Comparison of ENCODE assay signal across 14 cellular contexts in genomic region chr2:100702444-100703134, GRCh38.
DNase-seq lines count a peak whose midpoint lies in the region; ATAC-seq and TF ChIP-seq lines count a peak whose summit lies in the region.
"Had no signal": no experiment of that assay in that cellular context is flagged by ENCODE, and none has a peak within 500 bp of the region (broad histone marks: within the 10 kb centered on the region; RNA-seq: fewer than 3 reads in every experiment).

No MANE protein-coding gene starts in this region.

- CTCF ChIA-PET in HEK293 (lab: Yijun Ruan, JAX): no interaction called here

- ATAC-seq in GM23338 (peak; percentile 67), HG03139 (IDR thresholded peaks at IDR 0.05; ENCODE audit: unreplicated experiment) (no peak)
- ATAC-seq: A549 had no signal

- no peaks in the 10 kb centered on the region for H4K20me1 ChIP-seq in GM23338 (replicated peaks; ENCODE audit: insufficient read depth)
- H4K20me1 ChIP-seq in Karpas-422 (ENCODE audit: insufficient read depth, low read depth, low read length): no peaks in the 10 kb centered on the region

- no peak overlapping the region for H2AK5ac ChIP-seq in mesendoderm (ENCODE audit: low read length)

- no peaks in the 10 kb centered on the region for H3K79me1 ChIP-seq in mesendoderm (ENCODE audit: low read length)

- H3K4me1 ChIP-seq in GM23338 (ENCODE audit: insufficient read depth) (no peaks in the 10 kb centered on the region), HEK293 (ENCODE audit: control insufficient read depth, insufficient read depth, low read length) (no peaks in the 10 kb centered on the region), endodermal cell (ENCODE audit: control insufficient read depth, insufficient read depth, low read length) (no peaks in the 10 kb centered on the region), mesendoderm (ENCODE audit: control insufficient read depth, low read depth, low read length) (no peaks in the 10 kb centered on the region), Karpas-422 (ENCODE audit: low read length) (no peaks in the 10 kb centered on the region)
- H3K4me1 ChIP-seq: A549, BE2C had no signal

- no peak overlapping the region for H3K27ac Mint-ChIP-seq in GM23338
- no peak overlapping the region for H3K27ac Mint-ChIP-seq in endodermal cell
- H3K27ac Mint-ChIP-seq: CD4-positive, alpha-beta memory T cell had no signal

- peak; percentile 6 for DNase-seq in GM23338 (ENCODE audit: low spot score)
- DNase-seq in endodermal cell: peak; percentile 47
- peak; percentile 13 for DNase-seq in mesendoderm
- DNase-seq in Karpas-422: no peak
- DNase-seq in islet precursor cell: no peak
- DNase-seq: BE2C; CD4-positive, alpha-beta memory T cell; DMS153; DMS79 treated with DMSO at 0.1 percent for 48 hours; H7 had no signal

- H3K18ac ChIP-seq in mesendoderm (ENCODE audit: low read length): no peak overlapping the region

- H2BK5ac ChIP-seq in mesendoderm (ENCODE audit: low read length): no peak overlapping the region

- no peak overlapping the region for H3K4ac ChIP-seq in mesendoderm (ENCODE audit: low read depth, low read length)

- H4K8ac ChIP-seq in mesendoderm (ENCODE audit: low read depth, low read length): no peak overlapping the region

- no peak overlapping the region for H2BK15ac ChIP-seq in mesendoderm (replicated peaks; ENCODE audit: low read depth)

- H3K4me1 Mint-ChIP-seq in GM23338 (peaks cover 17% of the 10 kb centered on the region), endodermal cell (no peaks in the 10 kb centered on the region)

- H3K4me3 ChIP-seq in GM23338 (no peak overlapping the region), HEK293 (ENCODE audit: low read depth, low read length) (no peak overlapping the region), endodermal cell (ENCODE audit: low read length) (no peak overlapping the region), mesendoderm (ENCODE audit: low read length) (no peak overlapping the region), Karpas-422 (ENCODE audit: low read length) (no peak overlapping the region)
- H3K4me3 ChIP-seq: A549 had no signal

- no peak overlapping the region for H3K27ac ChIP-seq in GM23338 (ENCODE audit: low read depth)
- no peak overlapping the region for H3K27ac ChIP-seq in HEK293 (ENCODE audit: extremely low read depth, low read depth, low read length)
- no peak overlapping the region for H3K27ac ChIP-seq in endodermal cell (ENCODE audit: low read depth, low read length)
- H3K27ac ChIP-seq in mesendoderm (ENCODE audit: low read depth, low read length): no peak overlapping the region
- no peak overlapping the region for H3K27ac ChIP-seq in Karpas-422 (ENCODE audit: low read length)
- H3K27ac ChIP-seq: A549, C4-2B had no signal

- POLR2A ChIA-PET in HEK293 (lab: Yijun Ruan, JAX): no interaction called here

- TF ChIP-seq CTCF in GM23338 (conservative IDR thresholded peaks at IDR 0.05; ENCODE audit: low read depth in 2 of 2) (no peak), HEK293 (tag by site-specific recombination; IDR thresholded peaks at IDR 0.05) (no peak), endodermal cell (conservative IDR thresholded peaks at IDR 0.05) (no peak)

- no peak overlapping the region for H2BK120ac ChIP-seq in mesendoderm (ENCODE audit: low read depth, low read length)

- H3F3A ChIP-seq in GM23338 (replicated peaks; ENCODE audit: low read depth): no peaks in the 10 kb centered on the region

- 60 to 75% methylated on average over 2 to 5 of the region's 5 CpGs for WGBS in endodermal cell (ENCODE audit: insufficient coverage in 1 of 2, insufficient read length in 1 of 2), 2 experiments
- WGBS in mesendoderm (ENCODE audit: extremely low coverage, insufficient coverage, low lambda C conversion rate): no CpG with 5 or more reads among the region's 5 CpGs

- no peak overlapping the region for H3K9ac ChIP-seq in endodermal cell (ENCODE audit: extremely low read depth, low read length, poor library complexity, severe bottlenecking)
- H3K9ac ChIP-seq in mesendoderm (ENCODE audit: low read length): no peak overlapping the region
- no peak overlapping the region for H3K9ac ChIP-seq in Karpas-422 (ENCODE audit: low read length)

- peaks cover 5% of the 10 kb centered on the region; the same call in 1 of the 3 replicates for H3K9me3 Mint-ChIP-seq in GM23338
- peaks cover 4% of the 10 kb centered on the region for H3K9me3 Mint-ChIP-seq in endodermal cell

- no peak overlapping the region for H3K23ac ChIP-seq in mesendoderm (ENCODE audit: low read length)

- H3K56ac ChIP-seq in mesendoderm (ENCODE audit: low read length): no peak overlapping the region

- H3K27me3 Mint-ChIP-seq in GM23338 (ENCODE audit: insufficient read depth, low read depth, poor library complexity) (peaks cover 7% of the 10 kb centered on the region), endodermal cell (ENCODE audit: insufficient read depth) (no peaks in the 10 kb centered on the region)

- H3K27me3 ChIP-seq in GM23338 (ENCODE audit: insufficient read depth) (no peaks in the 10 kb centered on the region), endodermal cell (ENCODE audit: control insufficient read depth, insufficient read depth, low read length, poor library complexity, severe bottlenecking) (no peaks in the 10 kb centered on the region), mesendoderm (ENCODE audit: insufficient read depth, low read length, poor library complexity) (no peaks in the 10 kb centered on the region), Karpas-422 (ENCODE audit: low read length) (no peaks in the 10 kb centered on the region)
- H3K27me3 ChIP-seq: BE2C had no signal

- H3K4me2 ChIP-seq in GM23338 (no peak overlapping the region), mesendoderm (ENCODE audit: low read length) (no peak overlapping the region), Karpas-422 (ENCODE audit: low read depth, low read length, poor library complexity, severe bottlenecking) (no peak overlapping the region)
- H3K4me2 ChIP-seq: A549 had no signal

- H3K9me2 ChIP-seq in GM23338 (ENCODE audit: insufficient read depth) (peaks cover 4% of the 10 kb centered on the region; the same call in 1 of the 2 replicates), Karpas-422 (replicated peaks; ENCODE audit: insufficient read depth, low read length) (no peaks in the 10 kb centered on the region)

- H3K9me3 ChIP-seq in HEK293 (ENCODE audit: control insufficient read depth, insufficient read depth, low read depth, low read length) (no peaks in the 10 kb centered on the region), endodermal cell (ENCODE audit: control insufficient read depth, low read length) (peaks cover 2% of the 10 kb centered on the region), Karpas-422 (ENCODE audit: low read length) (no peaks in the 10 kb centered on the region)
- H3K9me3 ChIP-seq: A549, BE2C had no signal

- H3K79me2 ChIP-seq in GM23338 (replicated peaks; ENCODE audit: insufficient read depth) (no peaks in the 10 kb centered on the region), mesendoderm (ENCODE audit: control insufficient read depth, insufficient read depth, low read length) (no peaks in the 10 kb centered on the region), Karpas-422 (ENCODE audit: low read length) (no peaks in the 10 kb centered on the region)

- no peaks in the 10 kb centered on the region for H3K36me3 ChIP-seq in GM23338 (ENCODE audit: insufficient read depth)
- H3K36me3 ChIP-seq in HEK293 (ENCODE audit: control insufficient read depth in 2 of 2, insufficient read depth in 1 of 2, low read length in 2 of 2): no peaks in the 10 kb centered on the region
- no peaks in the 10 kb centered on the region for H3K36me3 ChIP-seq in endodermal cell (ENCODE audit: control insufficient read depth, insufficient read depth, low read length)
- no peaks in the 10 kb centered on the region for H3K36me3 ChIP-seq in mesendoderm (ENCODE audit: control insufficient read depth, insufficient read depth, low read length)
- H3K36me3 ChIP-seq in Karpas-422 (ENCODE audit: insufficient read depth, low read length): no peaks in the 10 kb centered on the region
- H3K36me3 ChIP-seq: BE2C had no signal

- no peaks in the 10 kb centered on the region; the same call in 2 of the 3 replicates for H3K36me3 Mint-ChIP-seq in GM23338 (ENCODE audit: low read depth)
- H3K36me3 Mint-ChIP-seq in endodermal cell (ENCODE audit: low read depth): no peaks in the 10 kb centered on the region
- H3K36me3 Mint-ChIP-seq: CD4-positive, alpha-beta memory T cell had no signal

- H4K5ac ChIP-seq in mesendoderm (ENCODE audit: low read length): no peak overlapping the region

- peak overlapping the region; percentile 38; the same call in 1 of the 2 replicates for H2AFZ ChIP-seq in GM23338
- H2AFZ ChIP-seq in Karpas-422 (ENCODE audit: low read length): no peak overlapping the region

- H3K4me3 Mint-ChIP-seq in GM23338: no peak overlapping the region
- no peak overlapping the region for H3K4me3 Mint-ChIP-seq in endodermal cell
- H3K4me3 Mint-ChIP-seq: CD4-positive, alpha-beta memory T cell had no signal

TF ChIP-seq in GM23338, 12 proteins besides CTCF, POLR2A, EP300 and RAD21 (continues in another document):
- TF ChIP-seq ZNF331 (CRISPR knock-in tag; IDR thresholded peaks at IDR 0.05; ENCODE audit: low read depth) (no peak), STAT1 (IDR thresholded peaks at IDR 0.05; ENCODE audit: unreplicated experiment) (no peak), NANOG (IDR thresholded peaks at IDR 0.05; ENCODE audit: borderline replicate concordance) (no peak)

TF ChIP-seq in HEK293, 187 proteins besides CTCF, POLR2A, EP300 and RAD21 (continues in another document):
- TF ChIP-seq GLIS1 (tag by site-specific recombination; IDR thresholded peaks at IDR 0.05): peak; percentile 35; the same call in 1 of the 2 replicates
- TF ChIP-seq ZNF112 (tag by site-specific recombination; IDR thresholded peaks at IDR 0.05): no peak
- TF ChIP-seq ZNF248 (tag by site-specific recombination; IDR thresholded peaks at IDR 0.05): no peak
- no peak for TF ChIP-seq ZNF473 (tag by site-specific recombination; IDR thresholded peaks at IDR 0.05)
- TF ChIP-seq GLIS2 (tag by site-specific recombination; IDR thresholded peaks at IDR 0.05): no peak
- TF ChIP-seq HOXC10 (CRISPR knock-in tag; IDR thresholded peaks at IDR 0.05): no peak
- TF ChIP-seq ZBTB7A (tag by site-specific recombination; IDR thresholded peaks at IDR 0.05; ENCODE audit: low read depth): no peak
- TF ChIP-seq ZNF629 (tag by site-specific recombination; IDR thresholded peaks at IDR 0.05): no peak
- TF ChIP-seq ATF2 (tag by site-specific recombination; IDR thresholded peaks at IDR 0.05; ENCODE audit: low read depth): peak; percentile 76
- no peak for TF ChIP-seq ZNF155 (tag by site-specific recombination; IDR thresholded peaks at IDR 0.05)

Comparison
In these comparisons a context has a peak if more than half of its experiments do, and no peak if none do; other contexts are left out.
1. DNase-seq: peak in GM23338 (single experiment), endodermal cell (single experiment) and mesendoderm (single experiment); none in Karpas-422 (single experiment) and islet precursor cell (single experiment).